ENCODE assay signal across 8 cellular contexts in the genomic region with DNA sequence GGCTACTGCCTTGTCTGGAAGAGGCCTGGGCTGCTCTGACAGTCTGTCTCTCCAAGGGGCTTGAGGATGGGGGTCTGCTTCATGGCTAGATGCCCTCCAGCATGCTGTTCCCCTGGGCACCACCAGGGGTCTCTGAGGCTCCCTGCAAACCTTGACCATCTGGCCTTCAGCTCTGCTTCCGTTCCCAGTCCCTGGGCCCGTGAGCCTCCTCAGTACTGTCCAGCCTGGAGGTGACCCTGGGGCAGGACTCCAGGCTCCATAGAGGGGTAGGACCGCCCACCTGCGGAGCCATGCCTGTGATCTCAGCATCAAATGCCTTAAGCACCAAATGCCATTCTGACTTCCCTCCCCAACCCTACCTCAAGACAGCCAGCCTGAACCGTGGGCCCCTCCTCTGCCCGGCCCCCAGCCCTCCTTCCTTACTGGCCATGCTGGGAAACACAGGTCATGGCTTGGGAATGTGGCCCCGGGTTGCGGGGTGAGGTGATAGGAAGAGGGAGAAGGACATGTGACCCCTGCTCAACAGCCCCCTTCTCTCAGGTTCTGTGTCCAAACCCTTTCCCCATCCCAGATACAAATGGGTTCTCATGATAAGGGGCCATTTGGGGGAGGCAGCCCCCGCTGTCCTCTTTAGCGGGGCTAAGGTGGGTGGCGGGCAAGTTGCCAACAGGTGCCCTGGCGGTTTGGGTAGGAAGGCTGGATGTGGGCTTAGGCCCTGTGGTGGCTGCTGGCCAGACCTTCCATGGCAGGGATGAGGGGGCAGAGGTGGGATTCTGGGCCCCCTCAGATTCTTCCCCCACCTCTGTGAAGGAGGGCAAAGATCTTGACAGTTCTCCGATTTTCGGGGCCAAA. TPM values are rescaled to one million over a fixed set of nuclear protein-coding genes. Genes with fewer than 3 reads are reported as not detected.
DNase-seq lines count a peak whose midpoint lies in the region; ATAC-seq, FAIRE-seq and TF ChIP-seq lines count a peak whose summit lies in the region.

No MANE protein-coding gene starts in this region.

- H3K4me3 ChIP-seq in pancreas = no peak overlapping the region

- peak; percentile 75 to 90 (median 86) for TF ChIP-seq CTCF in pancreas (IDR thresholded peaks at IDR 0.05)

- H3K27ac ChIP-seq in pancreas = no peak overlapping the region

- H3K4me1 ChIP-seq in pancreas = no peaks in the 10 kb centered on the region

- no peaks in the 10 kb centered on the region for H3K9me3 ChIP-seq in pancreas

- no peak for FAIRE-seq in pancreas (lab: Jason Lieb, UNC)

- DNase-seq in NCI-H524 (lab: John Stamatoyannopoulos, UW) (peak; percentile 21 to 55), NCI-H524 treated with DMSO at 0.1 percent for 48 hours (lab: John Stamatoyannopoulos, UW) (no peak), NCI-H748 treated with DMSO at 0.1 percent for 48 hours (lab: John Stamatoyannopoulos, UW) (peak; percentile 20), germinal center (ENCODE audit: low spot score) (peak; percentile 69), pancreas (peak; percentile 31 to 85 (median 64)), NCI-H1930 (lab: John Stamatoyannopoulos, UW) (no peak)
- peak; percentile 11 for DNase-seq in activated effector memory CD4-positive, alpha-beta T cell treated with Interleukin-2 at 50 U/mL for 16 hours

- WGBS in pancreas, 2 donors = 39% methylated on average over 14 of the region's 14 CpGs

- intact Hi-C loops in pancreas (cut with DNase I) = loop anchor here in 1 of 3 donors (10.0 kb wide), 1 partner anchor 75 kb away; no protein-coding TSS in a partner anchor

- no peaks in the 10 kb centered on the region for H3K27me3 ChIP-seq in pancreas

- ATAC-seq in HG02642 (IDR thresholded peaks at IDR 0.05; ENCODE audit: poor library complexity, unreplicated experiment) (peak; percentile 74), pancreas (peak; percentile 67 to 95 (median 88))

- H3K36me3 ChIP-seq in pancreas = no peaks in the 10 kb centered on the region

RNA-seq across cellular contexts. Expression of a gene that starts 25.0 kb away (rescaled TPM):
- 1 to 10 TPM; 2.6 to 4.9 (median 3.6) TPM for total RNA-seq in pancreas
- 10 to 100 TPM; 21.9 to 33.3 TPM for polyA plus RNA-seq in pancreas

RNA-seq across cellular contexts. Expression of a gene that starts 39.0 kb away (rescaled TPM):
- 10 to 100 TPM; 24.4 to 40.6 (median 33.6) TPM for total RNA-seq in pancreas
- 10 to 100 TPM; 88.7 to 90.8 TPM for polyA plus RNA-seq in pancreas

RNA-seq across cellular contexts. Expression of a gene that starts 41.5 kb away (rescaled TPM):
- total RNA-seq in pancreas = 1 to 10 TPM in 5 of 6 donors, under 1 TPM in 1; 0.75 to 6.1 (median 1.9) TPM
- 100 to 1,000 TPM in 1 of 2 donors, 10 to 100 TPM in 1; 12.6 to 101 TPM for polyA plus RNA-seq in pancreas

RNA-seq across cellular contexts. Expression of a gene that starts 54.6 kb away (rescaled TPM):
- under 1 TPM in 2 of 6 donors, not detected in 4; 0.04 to 0.09 TPM for total RNA-seq in pancreas
- under 1 TPM; 0.27 to 0.38 TPM for polyA plus RNA-seq in pancreas

Comparison
In these comparisons a context has a peak if more than half of its experiments do, and no peak if none do; other contexts are left out.
1. DNase-seq: peak in NCI-H524 (2 of 2), NCI-H748 treated with DMSO at 0.1 percent for 48 hours (single experiment), activated effector memory CD4-positive, alpha-beta T cell treated with Interleukin-2 at 50 U/mL for 16 hours (single experiment), germinal center (single experiment) and pancreas (6 of 6); none in NCI-H524 treated with DMSO at 0.1 percent for 48 hours (single experiment) and NCI-H1930 (0 of 2).